In the genomic region with DNA sequence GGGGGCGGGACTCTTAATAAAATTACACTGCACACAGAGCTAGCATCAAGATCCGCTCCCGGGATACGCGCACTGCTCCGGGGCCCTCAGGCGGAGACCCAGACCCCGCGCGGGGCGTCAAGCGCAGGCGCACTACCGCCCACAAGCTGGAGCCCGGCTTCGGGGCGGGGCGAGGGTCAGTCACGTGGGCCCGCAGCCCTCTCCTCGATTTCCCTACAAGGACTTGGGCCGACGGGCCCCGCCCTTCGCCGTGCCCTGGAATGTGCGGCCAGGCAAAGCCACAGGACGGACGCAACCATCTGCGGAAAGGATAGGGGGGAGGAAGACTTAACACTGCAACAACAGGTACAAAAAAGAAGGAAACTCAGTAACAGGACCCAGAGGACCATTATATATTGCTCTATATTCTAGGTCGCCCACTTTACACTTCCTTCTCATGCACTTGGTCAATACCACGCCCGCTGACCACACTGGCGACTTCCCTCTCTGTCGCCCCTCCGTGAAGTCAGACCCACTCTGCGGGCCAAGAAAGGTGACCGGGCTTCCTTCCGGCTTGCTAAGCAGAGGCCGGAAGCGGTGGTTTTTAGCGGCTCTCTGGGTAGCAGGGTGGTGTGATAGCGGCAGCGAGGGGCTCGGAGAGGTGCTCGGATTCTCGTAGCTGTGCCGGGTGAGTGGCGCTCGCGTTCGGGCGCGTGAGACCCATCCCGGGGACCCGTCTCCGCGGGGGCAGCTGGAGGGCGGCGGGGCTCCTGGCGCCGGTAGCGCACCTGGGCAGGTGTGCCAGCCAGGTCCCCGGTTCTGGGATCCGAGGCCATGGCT, we compare ENCODE assay signal across 8 cellular contexts.
A peak's percentile ranks its signal among the peaks of the same experiment; 100 is the strongest.
DNase-seq lines count a peak whose midpoint lies in the region; ATAC-seq and FAIRE-seq lines count a peak whose summit lies in the region.

A gene (plus strand): TSS at position 559 of the 819 bp plus-strand sequence. CDS start 5,447 bp downstream, outside the sequence.

- H3K27ac Mint-ChIP-seq in effector memory CD8-positive, alpha-beta T cell, result peak within 1 kb of the TSS; percentile 96 to 97
- peak within 1 kb of the TSS; percentile 96 for H3K27ac Mint-ChIP-seq in memory B cell

- no peaks in the 10 kb centered on the region for H3K27me3 Mint-ChIP-seq in effector memory CD8-positive, alpha-beta T cell
- no peaks in the 10 kb centered on the region for H3K27me3 Mint-ChIP-seq in memory B cell

- H3K4me1 Mint-ChIP-seq in effector memory CD8-positive, alpha-beta T cell (ENCODE audit: low read depth in 2 of 2), result peaks cover 33 to 46% of the 10 kb centered on the region in 2 donors
- H3K4me1 Mint-ChIP-seq in memory B cell, result peaks cover 27% of the 10 kb centered on the region

- FAIRE-seq in HTR-8/SVneo (lab: Jason Lieb, UNC), result peak; percentile 67

- no peaks in the 10 kb centered on the region for H3K9me3 Mint-ChIP-seq in effector memory CD8-positive, alpha-beta T cell
- no peaks in the 10 kb centered on the region for H3K9me3 Mint-ChIP-seq in memory B cell

- peak; percentile 85 for DNase-seq in COLO829 (ENCODE audit: low spot score)
- peak; percentile 90 for DNase-seq in HTR-8/SVneo (ENCODE audit: insufficient read length, low spot score)
- DNase-seq in NOMO-1 treated with dmso at 0.1 percent for 144 hours (lab: John Stamatoyannopoulos, UW; ENCODE audit: unreplicated experiment), result peak; percentile 96
- peak; percentile 87 to 94 (median 89) for DNase-seq in activated CD8-positive, alpha-beta memory T cell treated with anti-CD3 and anti-CD28 coated beads for 48 hours (ENCODE audit: low read depth in 2 of 3, low spot score in 2 of 3)
- peak; percentile 84 to 86 (median 85) for DNase-seq in effector memory CD8-positive, alpha-beta T cell
- DNase-seq in memory B cell (ENCODE audit: low spot score in 2 of 2), result peak; percentile 74 to 81
- DNase-seq in stimulated activated CD8-positive, alpha-beta memory T cell treated with anti-CD3 and anti-CD28 coated beads, Interleukin-12 subunit alpha, Interleukin-12 subunit beta, amount 100 ng/mL, for 24 hours (ENCODE audit: extremely low read depth), result peak; percentile 85

- peak within 1 kb of the TSS; percentile 78 to 89 for H3K4me3 Mint-ChIP-seq in effector memory CD8-positive, alpha-beta T cell
- peak within 1 kb of the TSS; percentile 93 for H3K4me3 Mint-ChIP-seq in memory B cell

- H3K36me3 Mint-ChIP-seq in effector memory CD8-positive, alpha-beta T cell (ENCODE audit: insufficient read depth), result peaks cover 42% of the 10 kb centered on the region
- peaks cover 14% of the 10 kb centered on the region for H3K36me3 Mint-ChIP-seq in memory B cell

- peak; percentile 75 for ATAC-seq in GM21367 (IDR thresholded peaks at IDR 0.05; ENCODE audit: unreplicated experiment)
- ATAC-seq in effector memory CD8-positive, alpha-beta T cell (replicated peaks), result peak; percentile 79
- peak; percentile 68 for ATAC-seq in memory B cell (ENCODE audit: low read depth)

Comparison
In these comparisons a context has a peak if more than half of its experiments do, and no peak if none do; other contexts are left out.
1. Peak in every context shown above with its lines: DNase-seq and ATAC-seq.